In genomic region chr9:84875193-84875592, GRCh38 we compare ENCODE assay signal across 29 cellular contexts.
DNase-seq lines count a peak whose midpoint lies in the region; ATAC-seq and TF ChIP-seq lines count a peak whose summit lies in the region.
"Had no signal": no experiment of that assay in that cellular context is flagged by ENCODE, and none has a peak within 500 bp of the region (broad histone marks: within the 10 kb centered on the region; RNA-seq: fewer than 3 reads in every experiment).

No MANE protein-coding gene starts in this region.

- H3K27me3 ChIP-seq in SK-N-SH (ENCODE audit: insufficient read depth) = no peaks in the 10 kb centered on the region
- no peaks in the 10 kb centered on the region for H3K27me3 ChIP-seq in smooth muscle cell (ENCODE audit: low read depth)
- H3K27me3 ChIP-seq: suprapubic skin had no signal

- H3K4me2 ChIP-seq in SK-N-SH (no peak overlapping the region), smooth muscle cell (peak overlapping the region; percentile 31), OCI-LY7 (ENCODE audit: low read length) (no peak overlapping the region)

- no peaks in the 10 kb centered on the region for H3K4me1 ChIP-seq in SK-N-SH (ENCODE audit: control insufficient read depth in 1 of 2, insufficient read depth in 2 of 2, low read depth in 1 of 2, low read length in 1 of 2)
- peaks cover 10% of the 10 kb centered on the region for H3K4me1 ChIP-seq in smooth muscle cell (ENCODE audit: low read depth)
- no peaks in the 10 kb centered on the region for H3K4me1 ChIP-seq in OCI-LY7 (ENCODE audit: insufficient read depth, low read length, poor library complexity, severe bottlenecking)
- H3K4me1 ChIP-seq in mucosa of descending colon (ENCODE audit: low read depth) = no peaks in the 10 kb centered on the region
- H3K4me1 ChIP-seq: suprapubic skin had no signal

- TF ChIP-seq EP300 in SK-N-SH (IDR thresholded peaks at IDR 0.05; ENCODE audit: borderline replicate concordance in 1 of 2, low read depth in 1 of 2, low read length in 1 of 2) = no peak

- H3F3A ChIP-seq in SK-N-SH (replicated peaks; ENCODE audit: insufficient read depth) (no peaks in the 10 kb centered on the region), smooth muscle cell (ENCODE audit: low read depth) (no peaks in the 10 kb centered on the region)

- H3K9me2 ChIP-seq in SK-N-SH = no peaks in the 10 kb centered on the region
- H3K9me2 ChIP-seq in OCI-LY7 (ENCODE audit: insufficient read depth, low read length) = no peaks in the 10 kb centered on the region

- CTCF ChIA-PET in SK-N-SH (lab: Yijun Ruan, JAX) (no interaction called here), OCI-LY7 (lab: Charles Lee; ENCODE audit: unreplicated experiment) (no interaction called here)

- peak overlapping the region; percentile 67; the same call in 1 of the 2 replicates for H2AFZ ChIP-seq in SK-N-SH (ENCODE audit: low read depth)
- peak overlapping the region; percentile 95 for H2AFZ ChIP-seq in smooth muscle cell (ENCODE audit: low read depth)
- no peak overlapping the region for H2AFZ ChIP-seq in OCI-LY7 (ENCODE audit: low read length)

- peak overlapping the region; percentile 53 for H3K27ac Mint-ChIP-seq in endothelial cell (ENCODE audit: unreplicated experiment)
- H3K27ac Mint-ChIP-seq: activated naive CD8-positive, alpha-beta T cell treated with anti-CD3 and anti-CD28 coated beads, Interleukin-2, amount 10 ng/mL, durations not matched to agents 7 days and 5 days; CD4-positive, CD25-positive, alpha-beta regulatory T cell; dendritic cell treated with granulocyte-macrophage colony-stimulating factor and Interleukin-4, amounts not matched to agents 40 ng/mL and 50 ng/mL, for 4 days; stimulated activated naive B cell treated with anti-CD40 and anti-IgM and Interleukin-4, amounts not matched to agents 10 μg/mL and 1 μg/mL and 100 μg/mL, for 72 hours; T-cell had no signal

- H3K36me3 ChIP-seq in SK-N-SH (replicated peaks in 1 of 2; ENCODE audit: control insufficient read depth in 1 of 2, insufficient read depth in 2 of 2, low read length in 1 of 2) (no peaks in the 10 kb centered on the region), smooth muscle cell (ENCODE audit: low read depth) (no peaks in the 10 kb centered on the region), OCI-LY7 (ENCODE audit: insufficient read depth, low read length) (no peaks in the 10 kb centered on the region), mucosa of descending colon (ENCODE audit: low read depth) (no peaks in the 10 kb centered on the region)
- H3K36me3 ChIP-seq: suprapubic skin had no signal

- H3K4me1 Mint-ChIP-seq in endothelial cell (ENCODE audit: unreplicated experiment) = peaks cover 19% of the 10 kb centered on the region
- H3K4me1 Mint-ChIP-seq: CD4-positive, CD25-positive, alpha-beta regulatory T cell; stimulated activated naive B cell treated with anti-CD40 and anti-IgM and Interleukin-4, amounts not matched to agents 10 μg/mL and 1 μg/mL and 100 μg/mL, for 72 hours had no signal

- H3K36me3 Mint-ChIP-seq in endothelial cell (ENCODE audit: low read depth, unreplicated experiment) = no peaks in the 10 kb centered on the region
- H3K36me3 Mint-ChIP-seq: activated naive CD8-positive, alpha-beta T cell treated with anti-CD3 and anti-CD28 coated beads, Interleukin-2, amount 10 ng/mL, durations not matched to agents 7 days and 5 days; CD4-positive, CD25-positive, alpha-beta regulatory T cell; stimulated activated naive B cell treated with anti-CD40 and anti-IgM and Interleukin-4, amounts not matched to agents 10 μg/mL and 1 μg/mL and 100 μg/mL, for 72 hours; T-cell had no signal

- H3K9me3 Mint-ChIP-seq in endothelial cell (ENCODE audit: unreplicated experiment) = no peaks in the 10 kb centered on the region
- H3K9me3 Mint-ChIP-seq: central memory CD8-positive, alpha-beta T cell; dendritic cell treated with granulocyte-macrophage colony-stimulating factor and Interleukin-4, amounts not matched to agents 40 ng/mL and 50 ng/mL, for 4 days; stimulated activated naive B cell treated with anti-CD40 and anti-IgM and Interleukin-4, amounts not matched to agents 10 μg/mL and 1 μg/mL and 100 μg/mL, for 72 hours; T-cell had no signal

- H4K20me1 ChIP-seq in SK-N-SH (ENCODE audit: insufficient read depth) = no peaks in the 10 kb centered on the region
- H4K20me1 ChIP-seq in smooth muscle cell (ENCODE audit: low read depth) = no peaks in the 10 kb centered on the region
- H4K20me1 ChIP-seq in OCI-LY7 (ENCODE audit: insufficient read depth, low read length) = no peaks in the 10 kb centered on the region

- H3K27me3 Mint-ChIP-seq in endothelial cell (ENCODE audit: unreplicated experiment) = no peaks in the 10 kb centered on the region
- H3K27me3 Mint-ChIP-seq: activated naive CD8-positive, alpha-beta T cell treated with anti-CD3 and anti-CD28 coated beads, Interleukin-2, amount 10 ng/mL, durations not matched to agents 7 days and 5 days; CD4-positive, CD25-positive, alpha-beta regulatory T cell; central memory CD8-positive, alpha-beta T cell; dendritic cell treated with granulocyte-macrophage colony-stimulating factor and Interleukin-4, amounts not matched to agents 40 ng/mL and 50 ng/mL, for 4 days; stimulated activated naive B cell treated with anti-CD40 and anti-IgM and Interleukin-4, amounts not matched to agents 10 μg/mL and 1 μg/mL and 100 μg/mL, for 72 hours; T-cell had no signal

- no peak overlapping the region for H3K4me3 Mint-ChIP-seq in endothelial cell (ENCODE audit: unreplicated experiment)
- H3K4me3 Mint-ChIP-seq: activated naive CD8-positive, alpha-beta T cell treated with anti-CD3 and anti-CD28 coated beads, Interleukin-2, amount 10 ng/mL, durations not matched to agents 7 days and 5 days; dendritic cell treated with granulocyte-macrophage colony-stimulating factor and Interleukin-4, amounts not matched to agents 40 ng/mL and 50 ng/mL, for 4 days; stimulated activated naive B cell treated with anti-CD40 and anti-IgM and Interleukin-4, amounts not matched to agents 10 μg/mL and 1 μg/mL and 100 μg/mL, for 72 hours; T-cell had no signal

- no peak overlapping the region for H3K9ac ChIP-seq in SK-N-SH
- no peak overlapping the region for H3K9ac ChIP-seq in smooth muscle cell (ENCODE audit: low read depth)

- TF ChIP-seq RAD21 in SK-N-SH (IDR thresholded peaks at IDR 0.05; ENCODE audit: low read length) = no peak

- H3K27ac ChIP-seq in SK-N-SH (ENCODE audit: low read depth in 2 of 2, low read length in 1 of 2) (no peak overlapping the region), smooth muscle cell (ENCODE audit: low read depth) (peak overlapping the region; percentile 16), OCI-LY7 (ENCODE audit: low read depth, low read length, poor library complexity, severe bottlenecking) (no peak overlapping the region)
- H3K27ac ChIP-seq: 22Rv1, suprapubic skin had no signal

- POLR2A ChIA-PET in SK-N-SH (lab: Yijun Ruan, JAX) = no interaction called here
- POLR2A ChIA-PET in OCI-LY7 (lab: Charles Lee) = no interaction called here

- intact Hi-C loops in OCI-LY7 (cut with micrococcal nuclease; ENCODE audit: unreplicated experiment) (no loop called here), mucosa of descending colon (cut with DNase I, micrococcal nuclease) (no loop called here)

- no peak for DNase-seq in SK-N-SH
- no peak for DNase-seq in endothelial cell (ENCODE audit: low spot score)
- peak; percentile 34 for DNase-seq in left kidney (ENCODE audit: low read depth, low spot score)
- no peak for DNase-seq in smooth muscle cell (lab: John Stamatoyannopoulos, UW; ENCODE audit: unreplicated experiment)
- no peak for DNase-seq in OCI-LY7 (ENCODE audit: low spot score)
- DNase-seq in activated naive CD4-positive, alpha-beta T cell treated with anti-CD3 and anti-CD28 coated beads, Interleukin-2, amount 50 U/mL, for 16 hours = no peak
- DNase-seq in mucosa of descending colon = no peak
- DNase-seq: activated CD4-positive, alpha-beta T cell treated with anti-CD3 and anti-CD28 coated beads, Interleukin-2, amount 50 U/mL, for 48 hours; activated CD4-positive, CD25-positive, alpha-beta regulatory T cell; activated CD8-positive, alpha-beta memory T cell treated with anti-CD3 and anti-CD28 coated beads, Interleukin-2, amount 50 U/mL, for 4 hours; activated effector memory CD4-positive, alpha-beta T cell treated with Interleukin-2 at 50 U/mL for 16 hours; activated naive CD8-positive, alpha-beta T cell treated with anti-CD3 and anti-CD28 coated beads, Interleukin-2, amount 10 ng/mL, durations not matched to agents 7 days and 5 days; CD4-positive, CD25-positive, alpha-beta regulatory T cell; islet precursor cell; mammary epithelial cell; NCI-H1092 treated with DMSO at 0.1 percent for 48 hours; NCI-H187; NCI-H526 treated with DMSO at 0.1 percent for 48 hours; SIG-M5; stimulated activated CD4-positive, alpha-beta T cell treated with anti-CD3 and anti-CD28 coated beads, Interleukin-4, amount 100 ng/mL, for 24 hours; stimulated activated naive B cell treated with anti-CD40 and anti-IgM and Interleukin-4, amounts not matched to agents 10 μg/mL and 1 μg/mL and 100 μg/mL, for 72 hours; T-cell had no signal

- H3K4me3 ChIP-seq in SK-N-SH (ENCODE audit: low read depth in 2 of 2, low read length in 1 of 2) (no peak overlapping the region), smooth muscle cell (no peak overlapping the region), OCI-LY7 (ENCODE audit: low read depth, low read length, poor library complexity, severe bottlenecking) (no peak overlapping the region), mucosa of descending colon (no peak overlapping the region)
- H3K4me3 ChIP-seq: suprapubic skin had no signal

- H3K79me2 ChIP-seq in SK-N-SH (ENCODE audit: insufficient read depth) (no peaks in the 10 kb centered on the region), smooth muscle cell (ENCODE audit: low read depth) (no peaks in the 10 kb centered on the region), OCI-LY7 (ENCODE audit: insufficient read depth, low read depth, low read length) (no peaks in the 10 kb centered on the region)

- WGBS in SK-N-SH (ENCODE audit: low lambda C conversion rate) = 57% methylated on average over 4 of the region's 4 CpGs
- 31% methylated on average over 4 of the region's 4 CpGs for WGBS in smooth muscle cell (ENCODE audit: low lambda C conversion rate)

- BruUV-seq in OCI-LY7 (replicated peaks; lab: Mats Ljungman, UMichigan) = no TSS peak

- H3K9me3 ChIP-seq in SK-N-SH = no peaks in the 10 kb centered on the region
- H3K9me3 ChIP-seq in smooth muscle cell (replicated peaks; ENCODE audit: low read depth) = no peaks in the 10 kb centered on the region
- H3K9me3 ChIP-seq in OCI-LY7 (ENCODE audit: low read length) = no peaks in the 10 kb centered on the region
- no peaks in the 10 kb centered on the region for H3K9me3 ChIP-seq in mucosa of descending colon
- H3K9me3 ChIP-seq: suprapubic skin had no signal

- ATAC-seq in SK-N-SH treated with all-trans-retinoic acid at 6 μM for 48 hours (no peak), mucosa of descending colon (no peak)
- ATAC-seq: HCT116; Panc1; stimulated activated naive B cell treated with anti-CD40 and anti-IgM and Interleukin-4, amounts not matched to agents 10 μg/mL and 1 μg/mL and 100 μg/mL, for 72 hours; T-cell had no signal

- TF ChIP-seq CTCF in SK-N-SH (IDR thresholded peaks at IDR 0.05) (no peak), endothelial cell (IDR thresholded peaks at IDR 0.05; ENCODE audit: unreplicated experiment) (no peak), smooth muscle cell (IDR thresholded peaks at IDR 0.05; ENCODE audit: borderline replicate concordance, insufficient read depth, poor library complexity, severe bottlenecking) (no peak), OCI-LY7 (conservative IDR thresholded peaks at IDR 0.05; ENCODE audit: low read length) (no peak), mucosa of descending colon (IDR thresholded peaks at IDR 0.05) (no peak)
